22 cellular contexts compared by ENCODE assay signal in genomic region chr1:234149217-234149616, GRCh38.
DNase-seq lines count a peak whose midpoint lies in the region; ATAC-seq and TF ChIP-seq lines count a peak whose summit lies in the region.
"Had no signal": no experiment of that assay in that cellular context is flagged by ENCODE, and none has a peak within 500 bp of the region (broad histone marks: within the 10 kb centered on the region; RNA-seq: fewer than 3 reads in every experiment).

No MANE protein-coding gene starts in this region.

- no peak overlapping the region for H3K4me3 ChIP-seq in fibroblast of mammary gland (ENCODE audit: control insufficient read depth, low read depth, low read length)
- H3K4me3 ChIP-seq: colonic mucosa, heart right ventricle, Peyer's patch, stomach, upper lobe of left lung had no signal

- H3K9me3 Mint-ChIP-seq in activated CD4-positive, alpha-beta T cell treated with anti-CD3 and anti-CD28 coated beads for 36 hours (ENCODE audit: low read depth): peaks cover 4% of the 10 kb centered on the region

- H3K27ac Mint-ChIP-seq in activated CD4-positive, alpha-beta T cell treated with anti-CD3 and anti-CD28 coated beads for 36 hours: no peak overlapping the region
- H3K27ac Mint-ChIP-seq: activated CD8-positive, alpha-beta T cell treated with anti-CD3 and anti-CD28 coated beads, Interleukin-2, amount 10 ng/mL, durations not matched to agents 7 days and 5 days; activated naive CD4-positive, alpha-beta T cell treated with anti-CD3 and anti-CD28 coated beads, Interleukin-2, amount 10 ng/mL, durations not matched to agents 7 days and 5 days; brain; CD14-positive monocyte had no signal

- intact Hi-C loops in activated CD4-positive, alpha-beta T cell treated with anti-CD3 and anti-CD28 coated beads for 36 hours (cut with DNase I, micrococcal nuclease): no loop called here

- in situ Hi-C loops in ACHN (cut with HindIII; ENCODE audit: low pct_ligation_motif_present, low pct_unique_long_range_greater_than_20kb, low sequenced_read_pairs): no loop called here

- H3K4me1 Mint-ChIP-seq in activated CD4-positive, alpha-beta T cell treated with anti-CD3 and anti-CD28 coated beads for 36 hours: peaks cover 18% of the 10 kb centered on the region
- H3K4me1 Mint-ChIP-seq: brain, CD14-positive monocyte had no signal

- peak; percentile 55 for ATAC-seq in activated CD4-positive, alpha-beta T cell treated with anti-CD3 and anti-CD28 coated beads for 36 hours
- no peak for ATAC-seq in HG03378 (IDR thresholded peaks at IDR 0.05; ENCODE audit: unreplicated experiment)
- ATAC-seq: activated CD8-positive, alpha-beta T cell treated with anti-CD3 and anti-CD28 coated beads, Interleukin-2, amount 10 ng/mL, durations not matched to agents 7 days and 5 days; activated T-cell treated with anti-CD3 and anti-CD28 coated beads, Interleukin-2, amount 50 U/mL, for 4 hours; heart right ventricle had no signal

- H3K4me3 Mint-ChIP-seq in activated CD4-positive, alpha-beta T cell treated with anti-CD3 and anti-CD28 coated beads for 36 hours: no peak overlapping the region
- H3K4me3 Mint-ChIP-seq: activated CD8-positive, alpha-beta T cell treated with anti-CD3 and anti-CD28 coated beads, Interleukin-2, amount 10 ng/mL, durations not matched to agents 7 days and 5 days; activated naive CD4-positive, alpha-beta T cell treated with anti-CD3 and anti-CD28 coated beads, Interleukin-2, amount 10 ng/mL, durations not matched to agents 7 days and 5 days; activated T-cell treated with anti-CD3 and anti-CD28 coated beads, Interleukin-2, amount 50 U/mL, for 4 hours; brain; CD14-positive monocyte had no signal

- no peak for TF ChIP-seq CTCF in fibroblast of mammary gland (conservative IDR thresholded peaks at IDR 0.05; ENCODE audit: control insufficient read depth, insufficient read depth, low read depth, low read length)

- DNase-seq in activated CD4-positive, alpha-beta T cell treated with anti-CD3 and anti-CD28 coated beads for 36 hours: no peak
- DNase-seq in activated CD4-positive, alpha-beta T cell treated with anti-CD3 and anti-CD28 coated beads for 1 hour: no peak
- peak; percentile 80 for DNase-seq in RPMI7951 (ENCODE audit: low read depth)
- peak; percentile 19 for DNase-seq in fibroblast of mammary gland (ENCODE audit: low read depth)
- DNase-seq in superior temporal gyrus (ENCODE audit: extremely low spot score): peak; percentile 49
- no peak for DNase-seq in activated CD8-positive, alpha-beta memory T cell treated with anti-CD3 and anti-CD28 coated beads for 24 hours
- no peak for DNase-seq in ACHN
- DNase-seq: activated CD8-positive, alpha-beta T cell treated with anti-CD3 and anti-CD28 coated beads, Interleukin-2, amount 10 ng/mL, durations not matched to agents 7 days and 5 days; activated naive CD4-positive, alpha-beta T cell treated with anti-CD3 and anti-CD28 coated beads, Interleukin-2, amount 10 ng/mL, durations not matched to agents 7 days and 5 days; activated T-cell treated with anti-CD3 and anti-CD28 coated beads, Interleukin-2, amount 50 U/mL, for 4 hours; colonic mucosa; heart right ventricle; NCI-H1048; NCI-H187 treated with DMSO at 0.1 percent for 48 hours; NCI-H226; Peyer's patch; stimulated activated CD4-positive, alpha-beta T cell treated with anti-CD3 and anti-CD28 coated beads, Interleukin-4, amount 100 ng/mL, for 24 hours; stomach; upper lobe of left lung had no signal

- CTCF ChIA-PET in activated CD4-positive, alpha-beta T cell treated with anti-CD3 and anti-CD28 coated beads for 36 hours (lab: Charles Lee): interaction anchor here (0.6 to 1.9 kb wide), 4 partner anchors 25 to 165 kb away, joined by 3 to 10 read pairs (median 4); no protein-coding TSS in a partner anchor

- peaks cover 23% of the 10 kb centered on the region for H3K27me3 Mint-ChIP-seq in activated CD4-positive, alpha-beta T cell treated with anti-CD3 and anti-CD28 coated beads for 36 hours

- peaks cover 2% of the 10 kb centered on the region for H3K36me3 Mint-ChIP-seq in activated CD4-positive, alpha-beta T cell treated with anti-CD3 and anti-CD28 coated beads for 36 hours (ENCODE audit: low read depth)
- H3K36me3 Mint-ChIP-seq: activated naive CD4-positive, alpha-beta T cell treated with anti-CD3 and anti-CD28 coated beads, Interleukin-2, amount 10 ng/mL, durations not matched to agents 7 days and 5 days; brain; CD14-positive monocyte had no signal

- POLR2A ChIA-PET in activated CD4-positive, alpha-beta T cell treated with anti-CD3 and anti-CD28 coated beads for 36 hours (lab: Charles Lee): no interaction called here

Comparison
In these comparisons a context has a peak if more than half of its experiments do, and no peak if none do; other contexts are left out.
1. DNase-seq: peak in RPMI7951 (single experiment), fibroblast of mammary gland (single experiment) and superior temporal gyrus (single experiment); none in activated CD4-positive, alpha-beta T cell treated with anti-CD3 and anti-CD28 coated beads for 36 hours (single experiment), activated CD4-positive, alpha-beta T cell treated with anti-CD3 and anti-CD28 coated beads for 1 hour (single experiment), activated CD8-positive, alpha-beta memory T cell treated with anti-CD3 and anti-CD28 coated beads for 24 hours (single experiment) and ACHN (single experiment).